ENCODE assay signal across 10 cellular contexts in the genomic region with DNA sequence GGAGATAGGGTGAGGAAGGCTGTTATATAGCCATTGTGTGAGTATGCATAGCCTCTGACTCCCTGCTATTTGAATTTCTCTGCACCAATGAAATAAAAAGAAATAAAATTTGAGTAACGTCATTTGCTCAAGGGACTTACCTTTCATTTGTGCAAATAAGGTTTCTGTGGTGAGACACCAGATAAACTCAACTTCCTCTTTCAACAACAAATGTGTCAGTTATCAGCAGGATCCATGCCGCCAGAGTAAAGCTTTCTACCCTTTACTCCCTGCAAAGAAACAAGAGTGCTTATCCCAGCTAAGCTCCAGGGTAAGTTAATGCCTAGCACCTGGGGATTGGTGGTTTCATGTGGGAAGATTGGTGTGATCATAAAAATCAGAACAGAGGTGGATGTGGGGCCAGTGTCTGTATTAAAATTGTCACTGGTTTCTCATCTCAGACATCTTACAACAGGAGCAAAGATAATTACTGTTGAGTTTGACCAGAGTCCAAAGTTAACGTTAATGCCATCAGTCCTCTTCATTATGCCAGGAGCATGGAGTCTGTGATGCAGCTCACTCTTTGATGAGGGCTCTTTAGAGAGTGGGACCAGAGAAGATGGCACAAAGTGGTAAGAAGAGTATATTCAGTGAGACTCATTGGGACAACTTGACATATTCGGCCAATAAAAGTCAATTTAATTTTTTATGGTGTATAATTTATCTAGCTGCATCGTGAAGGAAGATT. TPM values are rescaled to one million over a fixed set of nuclear protein-coding genes. Genes with fewer than 3 reads are reported as not detected.
DNase-seq lines count a peak whose midpoint lies in the region; ATAC-seq, FAIRE-seq and TF ChIP-seq lines count a peak whose summit lies in the region.
"Had no signal": no experiment of that assay in that cellular context is flagged by ENCODE, and none has a peak within 500 bp of the region (broad histone marks: within the 10 kb centered on the region; RNA-seq: fewer than 3 reads in every experiment).

A gene with protein sequence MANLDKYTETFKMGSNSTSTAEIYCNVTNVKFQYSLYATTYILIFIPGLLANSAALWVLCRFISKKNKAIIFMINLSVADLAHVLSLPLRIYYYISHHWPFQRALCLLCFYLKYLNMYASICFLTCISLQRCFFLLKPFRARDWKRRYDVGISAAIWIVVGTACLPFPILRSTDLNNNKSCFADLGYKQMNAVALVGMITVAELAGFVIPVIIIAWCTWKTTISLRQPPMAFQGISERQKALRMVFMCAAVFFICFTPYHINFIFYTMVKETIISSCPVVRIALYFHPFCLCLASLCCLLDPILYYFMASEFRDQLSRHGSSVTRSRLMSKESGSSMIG (plus strand): TSS at position 206 of the 727 bp plus-strand sequence. CDS start 15,130 bp downstream, outside the sequence.

- H3K4me3 Mint-ChIP-seq in activated T-helper 1 cell treated with anti-CD3 and anti-CD28 coated beads, Interleukin-12 subunit alpha, Interleukin-12 subunit beta, Interleukin-2, Interleukin-4 antibody, amounts not matched to agents 30 ng/mL and 10 ng/mL and 1 ng/mL, durations not matched to agents 14 hours and 24 hours and 36 hours, result peak within 1 kb of the TSS; percentile 98

- POLR2A ChIA-PET in GM10248 (lab: Yijun Ruan, JAX), result no interaction called here

- no peaks in the 10 kb centered on the region for H3K36me3 ChIP-seq in tibial artery
- H3K36me3 ChIP-seq: right lobe of liver had no signal

- H3K9me3 ChIP-seq in tibial artery, result no peaks in the 10 kb centered on the region
- H3K9me3 ChIP-seq: right lobe of liver had no signal

- no peaks in the 10 kb centered on the region for H3K4me1 ChIP-seq in tibial artery
- H3K4me1 ChIP-seq: right lobe of liver had no signal

- H3K27me3 Mint-ChIP-seq in activated T-helper 1 cell treated with anti-CD3 and anti-CD28 coated beads, Interleukin-12 subunit alpha, Interleukin-12 subunit beta, Interleukin-2, Interleukin-4 antibody, amounts not matched to agents 30 ng/mL and 10 ng/mL and 1 ng/mL, durations not matched to agents 14 hours and 24 hours and 36 hours (ENCODE audit: insufficient read depth), result no peaks in the 10 kb centered on the region

- no peaks in the 10 kb centered on the region for H3K9me3 Mint-ChIP-seq in activated T-helper 1 cell treated with anti-CD3 and anti-CD28 coated beads, Interleukin-12 subunit alpha, Interleukin-12 subunit beta, Interleukin-2, Interleukin-4 antibody, amounts not matched to agents 30 ng/mL and 10 ng/mL and 1 ng/mL, durations not matched to agents 14 hours and 24 hours and 36 hours

- CTCF ChIA-PET in GM10248 (lab: Yijun Ruan, JAX), result interaction anchor here (1.4 to 2.9 kb wide), 2 partner anchors 13 to 22 kb away, joined by 4 to 8 read pairs; no protein-coding TSS in a partner anchor

- H3K4me3 ChIP-seq in tibial artery, result no peak within 1 kb of the TSS
- H3K4me3 ChIP-seq: right lobe of liver had no signal

- no peak for TF ChIP-seq CTCF in GM10248 (IDR thresholded peaks at IDR 0.05; ENCODE audit: control extremely low read depth, extremely low read depth, low read depth, missing control alignments)
- no peak for TF ChIP-seq CTCF in tibial artery (IDR thresholded peaks at IDR 0.05)

- no peak for TF ChIP-seq POLR2A in H54 (IDR thresholded peaks at IDR 0.05; ENCODE audit: low read depth, low read length)

- peak; percentile 78 for ATAC-seq in GM19468 (IDR thresholded peaks at IDR 0.05; ENCODE audit: extremely low read depth, unreplicated experiment)
- peak; percentile 74 for ATAC-seq in HG03521 (IDR thresholded peaks at IDR 0.05; ENCODE audit: unreplicated experiment)

- intact Hi-C loops in activated T-helper 1 cell treated with anti-CD3 and anti-CD28 coated beads, Interleukin-12 subunit alpha, Interleukin-12 subunit beta, Interleukin-2, Interleukin-4 antibody, amounts not matched to agents 30 ng/mL and 10 ng/mL and 1 ng/mL, durations not matched to agents 14 hours and 24 hours and 36 hours (cut with micrococcal nuclease), result loop anchor here (1.0 to 10.0 kb wide), 7 partner anchors 22 to 841 kb away; partner anchors contain the start of genes ITM2A and PGK1
- intact Hi-C loops in tibial artery (cut with DNase I; ENCODE audit: low total_unique reads), result no loop called here

- peak; percentile 21 for DNase-seq in GM10248 (ENCODE audit: extremely low spot score)
- peak; percentile 6 for DNase-seq in activated T-helper 1 cell treated with anti-CD3 and anti-CD28 coated beads, Interleukin-12 subunit alpha, Interleukin-12 subunit beta, Interleukin-2, Interleukin-4 antibody, amounts not matched to agents 30 ng/mL and 10 ng/mL and 1 ng/mL, durations not matched to agents 14 hours and 24 hours and 36 hours (ENCODE audit: low spot score)
- no peak for DNase-seq in tibial artery
- DNase-seq in NCI-H1436 treated with DMSO at 0.1 percent for 48 hours (lab: John Stamatoyannopoulos, UW), result no peak
- DNase-seq in H54 (ENCODE audit: insufficient read length, low spot score), result no peak
- DNase-seq in G401 (ENCODE audit: low spot score), result no peak
- DNase-seq: right lobe of liver had no signal

- peaks cover 48% of the 10 kb centered on the region for H3K4me1 Mint-ChIP-seq in activated T-helper 1 cell treated with anti-CD3 and anti-CD28 coated beads, Interleukin-12 subunit alpha, Interleukin-12 subunit beta, Interleukin-2, Interleukin-4 antibody, amounts not matched to agents 30 ng/mL and 10 ng/mL and 1 ng/mL, durations not matched to agents 14 hours and 24 hours and 36 hours (ENCODE audit: low read depth)

- H3K36me3 Mint-ChIP-seq in activated T-helper 1 cell treated with anti-CD3 and anti-CD28 coated beads, Interleukin-12 subunit alpha, Interleukin-12 subunit beta, Interleukin-2, Interleukin-4 antibody, amounts not matched to agents 30 ng/mL and 10 ng/mL and 1 ng/mL, durations not matched to agents 14 hours and 24 hours and 36 hours (ENCODE audit: low read depth), result peaks cover 27% of the 10 kb centered on the region

- peak within 1 kb of the TSS; percentile 97 for H3K27ac Mint-ChIP-seq in activated T-helper 1 cell treated with anti-CD3 and anti-CD28 coated beads, Interleukin-12 subunit alpha, Interleukin-12 subunit beta, Interleukin-2, Interleukin-4 antibody, amounts not matched to agents 30 ng/mL and 10 ng/mL and 1 ng/mL, durations not matched to agents 14 hours and 24 hours and 36 hours

- no peak for FAIRE-seq in H54 (lab: Jason Lieb, UNC)
- FAIRE-seq: bronchial epithelial cell had no signal

- no peak within 1 kb of the TSS for H3K27ac ChIP-seq in tibial artery
- H3K27ac ChIP-seq: right lobe of liver had no signal

- H3K27me3 ChIP-seq in tibial artery, result no peaks in the 10 kb centered on the region

- in situ Hi-C loops in G401 (cut with HindIII; ENCODE audit: low sequenced_read_pairs), result no loop called here

RNA-seq across cellular contexts. Expression of the gene that starts here (rescaled TPM):
- 34.6 and 44.9 TPM in 2 replicates for total RNA-seq in activated T-helper 1 cell treated with anti-CD3 and anti-CD28 coated beads, Interleukin-12 subunit alpha, Interleukin-12 subunit beta, Interleukin-2, Interleukin-4 antibody, amounts not matched to agents 30 ng/mL and 10 ng/mL and 1 ng/mL, durations not matched to agents 14 hours and 24 hours and 36 hours
- not detected in 2 replicates for total RNA-seq in G401 (2014; rRNA removed; shearing (Covaris generic))
- total RNA-seq: bronchial epithelial cell had no signal

Comparison
In these comparisons a context has a peak if more than half of its experiments do, and no peak if none do; other contexts are left out.
1. RNA of the gene that starts here (total RNA-seq): 34.6 to 44.9 TPM in activated T-helper 1 cell treated with anti-CD3 and anti-CD28 coated beads, Interleukin-12 subunit alpha, Interleukin-12 subunit beta, Interleukin-2, Interleukin-4 antibody, amounts not matched to agents 30 ng/mL and 10 ng/mL and 1 ng/mL, durations not matched to agents 14 hours and 24 hours and 36 hours; not detected in G401; every median in the first group is over 10 times any median in the second.
2. DNase-seq: peak in GM10248 (single experiment) and activated T-helper 1 cell treated with anti-CD3 and anti-CD28 coated beads, Interleukin-12 subunit alpha, Interleukin-12 subunit beta, Interleukin-2, Interleukin-4 antibody, amounts not matched to agents 30 ng/mL and 10 ng/mL and 1 ng/mL, durations not matched to agents 14 hours and 24 hours and 36 hours (single experiment); none in tibial artery (0 of 2), NCI-H1436 treated with DMSO at 0.1 percent for 48 hours (single experiment), H54 (single experiment) and G401 (single experiment).